Comparison of ENCODE assay signal across 21 cellular contexts in the genomic region with DNA sequence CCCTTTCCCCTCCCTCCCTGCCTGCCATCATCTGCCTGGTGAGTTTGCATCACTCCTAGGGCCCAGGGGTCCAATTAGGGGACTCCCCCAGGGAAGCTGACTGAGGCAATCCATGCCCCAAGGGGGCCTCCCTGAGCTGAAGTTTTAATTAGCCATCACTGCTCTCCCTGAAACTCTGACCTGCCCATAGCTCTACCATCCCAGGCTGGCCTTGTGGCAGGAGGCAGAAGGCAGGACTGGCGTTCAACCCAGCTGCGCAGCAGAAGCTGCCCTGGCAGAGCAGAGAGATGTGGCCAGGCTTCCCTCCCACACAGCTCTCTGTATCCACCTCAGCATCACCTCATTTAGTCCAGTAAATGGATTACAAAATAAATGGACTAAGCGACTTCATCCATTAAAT.
"Had no signal": no experiment of that assay in that cellular context is flagged by ENCODE, and none has a peak within 500 bp of the region (broad histone marks: within the 10 kb centered on the region; RNA-seq: fewer than 3 reads in every experiment).

No MANE protein-coding gene starts in this region.

- H3K9me3 Mint-ChIP-seq: effector memory CD8-positive, alpha-beta T cell had no signal

- H3K27ac Mint-ChIP-seq: effector memory CD8-positive, alpha-beta T cell; nephron had no signal

- H3K4me1 Mint-ChIP-seq: naive B cell had no signal

- DNase-seq: effector memory CD8-positive, alpha-beta T cell; gastrocnemius medialis; heart right ventricle; hypothalamus; kidney glomerular epithelial cell; mesendoderm; naive B cell; occipital lobe; psoas muscle; sigmoid colon; stimulated activated CD4-positive, alpha-beta T cell treated with anti-CD3 and anti-CD28 coated beads, Interleukin-2, amount 100 ng/mL, for 24 hours; stimulated activated CD4-positive, alpha-beta T cell treated with anti-CD3 and anti-CD28 coated beads, Interleukin-4, amount 100 ng/mL, for 4 hours; stimulated activated naive CD4-positive, alpha-beta T cell; stomach; substantia nigra; transverse colon had no signal

- ATAC-seq: effector memory CD8-positive, alpha-beta T cell; gastrocnemius medialis; heart right ventricle; psoas muscle had no signal

- H3K27me3 ChIP-seq: sigmoid colon, transverse colon had no signal

- H3K9me3 ChIP-seq: esophagus muscularis mucosa, gastrocnemius medialis, psoas muscle, sigmoid colon, stomach, thoracic aorta, transverse colon had no signal

- H3K27ac ChIP-seq: epithelial cell of prostate, esophagus muscularis mucosa, gastrocnemius medialis, heart right ventricle, psoas muscle, sigmoid colon, skin epidermis, stomach, thoracic aorta, transverse colon had no signal

- H3K36me3 ChIP-seq: esophagus muscularis mucosa, gastrocnemius medialis, heart right ventricle, sigmoid colon, stomach, thoracic aorta, transverse colon had no signal

- H3K36me3 Mint-ChIP-seq: naive B cell had no signal

- H3K4me3 ChIP-seq: esophagus muscularis mucosa, gastrocnemius medialis, heart right ventricle, psoas muscle, sigmoid colon, skin epidermis, stomach, thoracic aorta, transverse colon had no signal

- H3K4me3 Mint-ChIP-seq: effector memory CD8-positive, alpha-beta T cell; naive B cell; nephron had no signal

- H3K4me1 ChIP-seq: gastrocnemius medialis, psoas muscle had no signal
